In genomic region chrX:9698566-9698965, GRCh38 we compare ENCODE assay signal across 3 cellular contexts.
"Had no signal": no experiment of that assay in that cellular context is flagged by ENCODE, and none has a peak within 500 bp of the region (broad histone marks: within the 10 kb centered on the region; RNA-seq: fewer than 3 reads in every experiment).

No MANE protein-coding gene starts in this region.

- DNase-seq: GDM1, GF-D8 had no signal

- ATAC-seq: GM12878 had no signal

- H3K4me3 ChIP-seq: GM12878 had no signal
